In genomic region chr16:68083239-68083781, GRCh38 we compare ENCODE assay signal across 9 cellular contexts. TPM values are rescaled to one million over a fixed set of nuclear protein-coding genes. Genes with fewer than 3 reads are reported as not detected.
A peak's percentile ranks its signal among the peaks of the same experiment; 100 is the strongest.
DNase-seq lines count a peak whose midpoint lies in the region; ATAC-seq and TF ChIP-seq lines count a peak whose summit lies in the region.
"Had no signal": no experiment of that assay in that cellular context is flagged by ENCODE, and none has a peak within 500 bp of the region (broad histone marks: within the 10 kb centered on the region; RNA-seq: fewer than 3 reads in every experiment).

No MANE protein-coding gene starts in this region.

- no peaks in the 10 kb centered on the region for H3K27me3 Mint-ChIP-seq in activated naive CD4-positive, alpha-beta T cell treated with anti-CD3 and anti-CD28 coated beads, Interleukin-2, amount 10 ng/mL, durations not matched to agents 7 days and 5 days
- H3K27me3 Mint-ChIP-seq in brain (peaks cover 8% of the 10 kb centered on the region), naive B cell (no peaks in the 10 kb centered on the region), type B pancreatic cell (no peaks in the 10 kb centered on the region)

- peaks cover 38% of the 10 kb centered on the region for H3K36me3 Mint-ChIP-seq in activated naive CD4-positive, alpha-beta T cell treated with anti-CD3 and anti-CD28 coated beads, Interleukin-2, amount 10 ng/mL, durations not matched to agents 7 days and 5 days
- peaks cover 5% of the 10 kb centered on the region for H3K36me3 Mint-ChIP-seq in brain
- peaks cover 2 to 4% of the 10 kb centered on the region in 2 donors for H3K36me3 Mint-ChIP-seq in naive B cell
- H3K36me3 Mint-ChIP-seq in type B pancreatic cell: no peaks in the 10 kb centered on the region

- H3K4me3 Mint-ChIP-seq in activated naive CD4-positive, alpha-beta T cell treated with anti-CD3 and anti-CD28 coated beads, Interleukin-2, amount 10 ng/mL, durations not matched to agents 7 days and 5 days: no peak overlapping the region
- peak overlapping the region in 3 of 5 experiments; percentile 84 to 91 (median 85) for H3K4me3 Mint-ChIP-seq in brain
- H3K4me3 Mint-ChIP-seq in naive B cell: peak overlapping the region; percentile 35 to 92 (median 86)
- peak overlapping the region; percentile 88 for H3K4me3 Mint-ChIP-seq in type B pancreatic cell

- peak overlapping the region; percentile 92 for H3K27ac Mint-ChIP-seq in activated naive CD4-positive, alpha-beta T cell treated with anti-CD3 and anti-CD28 coated beads, Interleukin-2, amount 10 ng/mL, durations not matched to agents 7 days and 5 days
- H3K27ac Mint-ChIP-seq in brain: peak overlapping the region; percentile 86 to 100 (median 99)
- peak overlapping the region; percentile 88 to 97 (median 96) for H3K27ac Mint-ChIP-seq in naive B cell
- H3K27ac Mint-ChIP-seq in type B pancreatic cell: peak overlapping the region; percentile 82

- CTCF ChIA-PET in activated naive CD4-positive, alpha-beta T cell treated with anti-CD3 and anti-CD28 coated beads, Interleukin-2, amount 10 ng/mL, durations not matched to agents 7 days and 5 days (lab: Charles Lee): interaction anchor here (1.6 to 5.3 kb wide), 4 partner anchors 10 to 147 kb away, joined by 5 to 64 read pairs (median 12); no protein-coding TSS in a partner anchor

- H3K9me3 Mint-ChIP-seq in activated naive CD4-positive, alpha-beta T cell treated with anti-CD3 and anti-CD28 coated beads, Interleukin-2, amount 10 ng/mL, durations not matched to agents 7 days and 5 days: no peaks in the 10 kb centered on the region
- H3K9me3 Mint-ChIP-seq in brain: no peaks in the 10 kb centered on the region
- no peaks in the 10 kb centered on the region for H3K9me3 Mint-ChIP-seq in naive B cell
- no peaks in the 10 kb centered on the region for H3K9me3 Mint-ChIP-seq in type B pancreatic cell

- ATAC-seq in naive B cell (ENCODE audit: low read depth in 2 of 2): no peak
- no peak for ATAC-seq in GM18873 (IDR thresholded peaks at IDR 0.05; ENCODE audit: low FRiP score, unreplicated experiment)
- ATAC-seq in GM18517 (IDR thresholded peaks at IDR 0.05; ENCODE audit: unreplicated experiment): no peak

- TF ChIP-seq CTCF in brain (conservative IDR thresholded peaks at IDR 0.05) (no peak), type B pancreatic cell (conservative IDR thresholded peaks at IDR 0.05) (no peak)

- DNase-seq in activated naive CD4-positive, alpha-beta T cell treated with anti-CD3 and anti-CD28 coated beads, Interleukin-2, amount 10 ng/mL, durations not matched to agents 7 days and 5 days: no peak
- no peak for DNase-seq in activated naive CD4-positive, alpha-beta T cell treated with Interleukin-2 at 50 U/mL for 16 hours
- DNase-seq in naive B cell (no peak), type B pancreatic cell (ENCODE audit: extremely low spot score, unreplicated experiment) (no peak), hepatic stellate cell (ENCODE audit: low spot score) (no peak)
- DNase-seq: NCI-H187 had no signal

- peaks cover 68% of the 10 kb centered on the region for H3K4me1 Mint-ChIP-seq in activated naive CD4-positive, alpha-beta T cell treated with anti-CD3 and anti-CD28 coated beads, Interleukin-2, amount 10 ng/mL, durations not matched to agents 7 days and 5 days
- H3K4me1 Mint-ChIP-seq in brain: peaks cover 37% of the 10 kb centered on the region
- H3K4me1 Mint-ChIP-seq in naive B cell: peaks cover 68 to 70% (median 69%) of the 10 kb centered on the region in 3 donors
- peaks cover 19% of the 10 kb centered on the region for H3K4me1 Mint-ChIP-seq in type B pancreatic cell (ENCODE audit: unreplicated experiment)

RNA-seq across cellular contexts. Expression of gene NFATC3, which starts 1.9 kb away (rescaled TPM):
- polyA plus RNA-seq in brain (ENCODE audit: insufficient read depth, low read depth, low replicate concordance) (33.2 TPM), naive B cell (ENCODE audit: low read depth in 6 of 6) (100 to 1,000 TPM in 2 of 6 donors, 10 to 100 TPM in 4; 74.8 to 147 (median 96.7) TPM)
- total RNA-seq in type B pancreatic cell (ENCODE audit: low replicate concordance): 37.5 and 55.5 TPM in 2 replicates
